ENCODE assay signal across 25 cellular contexts in the genomic region with DNA sequence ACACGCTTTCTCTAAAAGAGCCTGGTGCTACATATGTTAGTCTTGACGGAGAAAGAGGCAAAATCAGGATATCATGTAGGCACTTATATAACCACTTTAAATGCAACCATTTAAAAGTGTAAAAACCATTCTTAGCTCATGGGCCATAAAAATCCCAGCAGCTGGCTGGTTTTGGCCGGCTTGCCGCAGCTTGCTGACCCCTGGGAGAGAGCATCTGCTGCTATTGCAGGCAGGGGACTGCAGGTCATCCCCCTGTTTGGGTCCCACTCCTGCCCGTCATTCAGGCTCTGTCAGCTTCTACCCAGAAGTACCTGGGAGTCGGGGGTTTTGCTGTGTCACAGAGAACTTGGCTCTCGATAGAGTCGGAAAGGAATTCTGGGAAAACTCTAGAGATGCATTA.
"Had no signal": no experiment of that assay in that cellular context is flagged by ENCODE, and none has a peak within 500 bp of the region (broad histone marks: within the 10 kb centered on the region; RNA-seq: fewer than 3 reads in every experiment).

No MANE protein-coding gene starts in this region.

- H3K27ac ChIP-seq: adrenal gland, breast epithelium, esophagus squamous epithelium, heart left ventricle, neutrophil, pancreas, psoas muscle, right atrium auricular region, thyroid gland, upper lobe of right lung, VCaP had no signal

- H3K4me3 ChIP-seq: adrenal gland, breast epithelium, esophagus squamous epithelium, heart left ventricle, lung, pancreas, psoas muscle, right atrium auricular region, thyroid gland, upper lobe of right lung had no signal

- H3K4me3 Mint-ChIP-seq: activated CD4-positive, alpha-beta T cell treated with anti-CD3 and anti-CD28 coated beads, Interleukin-2, amount 10 ng/mL, durations not matched to agents 7 days and 5 days; activated CD8-positive, alpha-beta memory T cell treated with anti-CD3 and anti-CD28 coated beads, Interleukin-2, amount 10 ng/mL, durations not matched to agents 7 days and 5 days; activated CD8-positive, alpha-beta T cell treated with anti-CD3 and anti-CD28 coated beads for 36 hours; activated T-helper 17 cell treated with anti-CD3 and anti-CD28 coated beads, Interleukin-2, amount 50 U/mL, for 72 hours; central memory CD8-positive, alpha-beta T cell; naive thymus-derived CD8-positive, alpha-beta T cell had no signal

- H3K27me3 ChIP-seq: adrenal gland, breast epithelium, esophagus squamous epithelium, heart left ventricle, neutrophil, pancreas, right atrium auricular region, thyroid gland, upper lobe of right lung had no signal

- H3K36me3 Mint-ChIP-seq: activated CD8-positive, alpha-beta memory T cell treated with anti-CD3 and anti-CD28 coated beads, Interleukin-2, amount 10 ng/mL, durations not matched to agents 7 days and 5 days; activated naive CD4-positive, alpha-beta T cell treated with anti-CD3 and anti-CD28 coated beads, Interleukin-2, amount 50 U/mL, for 72 hours had no signal

- H3K4me1 ChIP-seq: adrenal gland, breast epithelium, pancreas, upper lobe of right lung had no signal

- H3K36me3 ChIP-seq: adrenal gland, breast epithelium, esophagus squamous epithelium, heart left ventricle, pancreas, right atrium auricular region, thyroid gland, upper lobe of right lung had no signal

- H3K9me3 ChIP-seq: adrenal gland, breast epithelium, esophagus squamous epithelium, heart left ventricle, neutrophil, pancreas, psoas muscle, right atrium auricular region, thyroid gland, upper lobe of right lung had no signal

- H3K27ac Mint-ChIP-seq: activated CD4-positive, alpha-beta T cell treated with anti-CD3 and anti-CD28 coated beads, Interleukin-2, amount 10 ng/mL, durations not matched to agents 7 days and 5 days; activated CD8-positive, alpha-beta memory T cell treated with anti-CD3 and anti-CD28 coated beads, Interleukin-2, amount 10 ng/mL, durations not matched to agents 7 days and 5 days; activated CD8-positive, alpha-beta T cell treated with anti-CD3 and anti-CD28 coated beads for 36 hours; activated T-helper 17 cell treated with anti-CD3 and anti-CD28 coated beads, Interleukin-2, amount 50 U/mL, for 72 hours; naive thymus-derived CD8-positive, alpha-beta T cell had no signal

- H3K4me1 Mint-ChIP-seq: activated CD4-positive, alpha-beta T cell treated with anti-CD3 and anti-CD28 coated beads, Interleukin-2, amount 10 ng/mL, durations not matched to agents 7 days and 5 days; activated CD8-positive, alpha-beta memory T cell treated with anti-CD3 and anti-CD28 coated beads, Interleukin-2, amount 10 ng/mL, durations not matched to agents 7 days and 5 days; activated T-helper 17 cell treated with anti-CD3 and anti-CD28 coated beads, Interleukin-2, amount 50 U/mL, for 72 hours; central memory CD8-positive, alpha-beta T cell had no signal

- H3K27me3 Mint-ChIP-seq: activated CD4-positive, alpha-beta T cell treated with anti-CD3 and anti-CD28 coated beads, Interleukin-2, amount 10 ng/mL, durations not matched to agents 7 days and 5 days; activated CD8-positive, alpha-beta memory T cell treated with anti-CD3 and anti-CD28 coated beads, Interleukin-2, amount 10 ng/mL, durations not matched to agents 7 days and 5 days; activated CD8-positive, alpha-beta T cell treated with anti-CD3 and anti-CD28 coated beads for 36 hours; activated T-helper 17 cell treated with anti-CD3 and anti-CD28 coated beads, Interleukin-2, amount 50 U/mL, for 72 hours; central memory CD8-positive, alpha-beta T cell; naive thymus-derived CD8-positive, alpha-beta T cell had no signal

- ATAC-seq: activated CD8-positive, alpha-beta memory T cell treated with anti-CD3 and anti-CD28 coated beads, Interleukin-2, amount 10 ng/mL, durations not matched to agents 7 days and 5 days; activated CD8-positive, alpha-beta T cell treated with anti-CD3 and anti-CD28 coated beads for 36 hours; activated naive CD4-positive, alpha-beta T cell treated with anti-CD3 and anti-CD28 coated beads, Interleukin-2, amount 50 U/mL, for 72 hours; activated T-helper 17 cell treated with anti-CD3 and anti-CD28 coated beads, Interleukin-2, amount 50 U/mL, for 72 hours; heart left ventricle; left colon; naive thymus-derived CD8-positive, alpha-beta T cell; pancreas; psoas muscle; stimulated activated naive CD8-positive, alpha-beta T cell treated with anti-CD3 and anti-CD28 coated beads, Interleukin-15, Interleukin-2, amounts not matched to agents 100 U/mL and 50 U/mL, for 24 hours; upper lobe of right lung had no signal

- DNase-seq: activated CD4-positive, alpha-beta T cell treated with anti-CD3 and anti-CD28 coated beads, Interleukin-2, amount 10 ng/mL, durations not matched to agents 7 days and 5 days; activated CD4-positive, CD25-positive, alpha-beta regulatory T cell treated with anti-CD3 and anti-CD28 coated beads, Interleukin-2, amount 50 U/mL, for 72 hours; activated CD8-positive, alpha-beta memory T cell treated with anti-CD3 and anti-CD28 coated beads, Interleukin-2, amount 10 ng/mL, durations not matched to agents 7 days and 5 days; activated CD8-positive, alpha-beta T cell treated with anti-CD3 and anti-CD28 coated beads for 36 hours; adrenal gland; esophagus squamous epithelium; heart left ventricle; islet precursor cell; left colon; naive thymus-derived CD8-positive, alpha-beta T cell; pancreas; psoas muscle; stimulated activated CD4-positive, alpha-beta T cell treated with anti-CD3 and anti-CD28 coated beads, Interleukin-4, amount 100 ng/mL, for 4 hours; stimulated activated naive CD8-positive, alpha-beta T cell treated with anti-CD3 and anti-CD28 coated beads, Interleukin-15, Interleukin-2, amounts not matched to agents 100 U/mL and 50 U/mL, for 24 hours; T-helper 2 cell; thyroid gland; upper lobe of right lung had no signal

- H3K9me3 Mint-ChIP-seq: activated CD4-positive, alpha-beta T cell treated with anti-CD3 and anti-CD28 coated beads, Interleukin-2, amount 10 ng/mL, durations not matched to agents 7 days and 5 days; activated CD8-positive, alpha-beta T cell treated with anti-CD3 and anti-CD28 coated beads for 36 hours; activated naive CD4-positive, alpha-beta T cell treated with anti-CD3 and anti-CD28 coated beads, Interleukin-2, amount 50 U/mL, for 72 hours; activated T-helper 17 cell treated with anti-CD3 and anti-CD28 coated beads, Interleukin-2, amount 50 U/mL, for 72 hours; central memory CD8-positive, alpha-beta T cell; naive thymus-derived CD8-positive, alpha-beta T cell had no signal
